8 cellular contexts compared by ENCODE assay signal in genomic region chr7:77698042-77698625, GRCh38. TPM values are rescaled to one million over a fixed set of nuclear protein-coding genes. Genes with fewer than 3 reads are reported as not detected.
DNase-seq lines count a peak whose midpoint lies in the region; ATAC-seq and TF ChIP-seq lines count a peak whose summit lies in the region.

No MANE protein-coding gene starts in this region.

- H3K27me3 ChIP-seq in AG04450 (ENCODE audit: control insufficient read depth, insufficient read depth, low read length) (no peaks in the 10 kb centered on the region), HUES64 (ENCODE audit: insufficient read depth, low read length) (no peaks in the 10 kb centered on the region), adrenal gland (no peaks in the 10 kb centered on the region)

- H3K9ac ChIP-seq in HUES64 (ENCODE audit: low read depth, low read length), result no peak overlapping the region

- intact Hi-C loops in adrenal gland (cut with DNase I), result no loop called here

- no peak for ATAC-seq in memory B cell (ENCODE audit: low read depth)
- ATAC-seq in GM18868 (IDR thresholded peaks at IDR 0.05; ENCODE audit: unreplicated experiment), result no peak
- ATAC-seq in GM18511 (IDR thresholded peaks at IDR 0.05; ENCODE audit: unreplicated experiment), result no peak

- H3K36me3 ChIP-seq in HUES64 (ENCODE audit: insufficient read depth, low read length) (peaks cover 3% of the 10 kb centered on the region), adrenal gland (replicated peaks in 1 of 2) (no peaks in the 10 kb centered on the region)

- TF ChIP-seq CTCF in AG04450 (IDR thresholded peaks at IDR 0.05; ENCODE audit: low read depth, low read length) (no peak), adrenal gland (IDR thresholded peaks at IDR 0.05) (no peak)

- peak overlapping the region; percentile 90 for H3K27ac Mint-ChIP-seq in memory B cell

- no peaks in the 10 kb centered on the region; the same call in 1 of the 2 replicates for H3K9me3 ChIP-seq in AG04450 (ENCODE audit: control insufficient read depth, insufficient read depth, low read length)
- no peaks in the 10 kb centered on the region for H3K9me3 ChIP-seq in HUES64 (ENCODE audit: insufficient read depth, low read depth, low read length)
- no peaks in the 10 kb centered on the region for H3K9me3 ChIP-seq in adrenal gland (replicated peaks in 1 of 3)

- H3K4me3 ChIP-seq in AG04450 (ENCODE audit: low read depth, low read length), result peak overlapping the region; percentile 94
- peak overlapping the region; percentile 100 for H3K4me3 ChIP-seq in HUES64 (ENCODE audit: low read length)
- H3K4me3 ChIP-seq in adrenal gland, result peak overlapping the region in 2 of 4 donors; percentile 61 to 65

- H3K27ac ChIP-seq in AG04450 (ENCODE audit: low read depth, low read length) (no peak overlapping the region), HUES64 (ENCODE audit: low read depth, low read length) (no peak overlapping the region), adrenal gland (peak overlapping the region in 4 of 5 donors; percentile 27 to 96 (median 90))

- H3K4me1 ChIP-seq in HUES64 (ENCODE audit: insufficient read depth, low read length) (peaks cover 24% of the 10 kb centered on the region; the same call in 1 of the 2 replicates), adrenal gland (replicated peaks in 1 of 2) (peaks cover 21 to 61% of the 10 kb centered on the region in 2 donors)

- no peak for TF ChIP-seq POLR2A in adrenal gland (IDR thresholded peaks at IDR 0.05)

- peak overlapping the region; percentile 99 for H3K4me3 Mint-ChIP-seq in memory B cell

- POLR2A ChIA-PET in AG04450 (lab: Yijun Ruan, JAX), result interaction anchor here (1.1 to 1.4 kb wide), 2 partner anchors 30 to 100 kb away, joined by 3 to 5 read pairs; partner anchors contain the start of genes PHTF2 and TMEM60

- H3K27me3 Mint-ChIP-seq in memory B cell, result no peaks in the 10 kb centered on the region

- no peaks in the 10 kb centered on the region for H3K9me3 Mint-ChIP-seq in memory B cell

- DNase-seq in AG04450 (ENCODE audit: low read depth, low spot score), result no peak
- DNase-seq in adrenal gland, result no peak
- DNase-seq in memory B cell (ENCODE audit: low spot score in 2 of 2), result no peak
- DNase-seq in midbrain (lab: John Stamatoyannopoulos, UW), result no peak
- no peak for DNase-seq in GM19240 (ENCODE audit: insufficient read length, low spot score)

- peaks cover 10% of the 10 kb centered on the region for H3K36me3 Mint-ChIP-seq in memory B cell

- CTCF ChIA-PET in AG04450 (lab: Charles Lee), result interaction anchor here (1.2 to 3.2 kb wide), 4 partner anchors 13 to 61 kb away, joined by 3 to 20 read pairs (median 6); no protein-coding TSS in a partner anchor

- H3K4me1 Mint-ChIP-seq in memory B cell, result peaks cover 30% of the 10 kb centered on the region

RNA-seq across cellular contexts. Expression of gene RSBN1L, which starts 1.9 kb away (rescaled TPM):
- 9.3 and 14.0 TPM in 2 replicates for polyA plus RNA-seq in AG04450 (2011; rRNA removed)
- polyA minus RNA-seq in AG04450 (2011; rRNA and poly(A)+ RNA removed), result 12.9 and 21.0 TPM in 2 replicates
- polyA plus RNA-seq in HUES64 (2013, experiment 1 of 2), result 11.9 TPM
- polyA plus RNA-seq in HUES64 (2013, experiment 2 of 2), result 14.3 TPM
- total RNA-seq in adrenal gland, result 10 to 100 TPM; 10.3 to 17.7 (median 13.1) TPM
- polyA plus RNA-seq in adrenal gland, result 10 to 100 TPM in 1 of 3 donors, 1 to 10 TPM in 2; 7.9 to 20.2 (median 8.1) TPM

Comparison
In these comparisons a context has a peak if more than half of its experiments do, and no peak if none do; other contexts are left out.
1. H3K27ac ChIP-seq: peak in adrenal gland (4 of 5); none in AG04450 (single experiment) and HUES64 (single experiment).